In the genomic region with DNA sequence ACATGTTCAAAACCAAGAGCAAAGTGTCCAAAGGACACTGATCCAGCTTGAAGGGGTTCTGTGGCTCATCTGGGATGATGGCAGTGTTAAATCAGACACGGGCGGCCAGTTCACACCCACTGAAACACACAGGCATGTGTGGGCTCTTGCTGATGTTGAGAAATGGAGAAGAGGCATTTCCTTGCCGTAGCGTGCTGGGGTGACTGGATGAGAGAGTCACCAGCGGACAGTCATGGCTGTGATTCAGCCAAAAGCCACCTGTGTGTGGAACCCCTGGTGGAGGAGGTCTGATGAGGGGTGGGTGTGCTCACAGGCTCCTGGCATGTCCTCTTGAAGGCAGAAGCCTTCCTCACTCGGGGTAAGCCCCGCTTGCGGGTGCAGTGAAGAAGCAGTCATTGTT, we compare ENCODE assay signal across 16 cellular contexts. TPM values are rescaled to one million over a fixed set of nuclear protein-coding genes. Genes with fewer than 3 reads are reported as not detected.
DNase-seq lines count a peak whose midpoint lies in the region; ATAC-seq and TF ChIP-seq lines count a peak whose summit lies in the region.
"Had no signal": no experiment of that assay in that cellular context is flagged by ENCODE, and none has a peak within 500 bp of the region (broad histone marks: within the 10 kb centered on the region; RNA-seq: fewer than 3 reads in every experiment).

No MANE protein-coding gene starts in this region.

- peak overlapping the region; percentile 31 for H3K27ac Mint-ChIP-seq in activated CD8-positive, alpha-beta T cell treated with anti-CD3 and anti-CD28 coated beads for 36 hours
- H3K27ac Mint-ChIP-seq in activated CD8-positive, alpha-beta T cell treated with anti-CD3 and anti-CD28 coated beads, Interleukin-2, amount 10 ng/mL, durations not matched to agents 7 days and 5 days: no peak overlapping the region

- no peak for TF ChIP-seq CTCF in activated CD8-positive, alpha-beta T cell treated with anti-CD3 and anti-CD28 coated beads for 36 hours (IDR thresholded peaks at IDR 0.05)
- TF ChIP-seq CTCF in coronary artery (IDR thresholded peaks at IDR 0.05) (no peak), sigmoid colon (IDR thresholded peaks at IDR 0.05) (no peak), A673 (conservative IDR thresholded peaks at IDR 0.05; ENCODE audit: low read depth, low read length) (no peak)

- no peak for TF ChIP-seq EP300 in sigmoid colon (IDR thresholded peaks at IDR 0.05)

- H3K9me3 ChIP-seq in sigmoid colon (peaks cover 0 to 6% (median 3%) of the 10 kb centered on the region in 4 donors), A673 (ENCODE audit: low read depth, low read length, poor library complexity, severe bottlenecking) (peaks cover 30% of the 10 kb centered on the region)

- H3K4me3 ChIP-seq in H7 (ENCODE audit: insufficient read depth, low read depth, low read length): no peak overlapping the region
- H3K4me3 ChIP-seq in coronary artery: no peak overlapping the region
- no peak overlapping the region for H3K4me3 ChIP-seq in sigmoid colon
- H3K4me3 ChIP-seq in A673 (ENCODE audit: low read depth, low read length, poor library complexity, severe bottlenecking): no peak overlapping the region
- H3K4me3 ChIP-seq: left ventricle myocardium inferior had no signal

- BruUV-seq in A673 (replicated peaks; lab: Mats Ljungman, UMichigan): no TSS peak

- no peak overlapping the region for H3K4me3 Mint-ChIP-seq in activated CD8-positive, alpha-beta T cell treated with anti-CD3 and anti-CD28 coated beads for 36 hours
- H3K4me3 Mint-ChIP-seq in activated CD8-positive, alpha-beta T cell treated with anti-CD3 and anti-CD28 coated beads, Interleukin-2, amount 10 ng/mL, durations not matched to agents 7 days and 5 days: no peak overlapping the region

- WGBS in sigmoid colon, 2 donors: 94 to 95% methylated on average over 8 of the region's 8 CpGs

- peaks cover 28% of the 10 kb centered on the region for H3K4me1 Mint-ChIP-seq in activated CD8-positive, alpha-beta T cell treated with anti-CD3 and anti-CD28 coated beads for 36 hours (ENCODE audit: low read depth)
- H3K4me1 Mint-ChIP-seq in activated CD8-positive, alpha-beta T cell treated with anti-CD3 and anti-CD28 coated beads, Interleukin-2, amount 10 ng/mL, durations not matched to agents 7 days and 5 days (ENCODE audit: low read depth): peaks cover 20% of the 10 kb centered on the region

- peaks cover 14% of the 10 kb centered on the region for H3K36me3 ChIP-seq in H7 (replicated peaks; ENCODE audit: control insufficient read depth, insufficient read depth, low read length)
- H3K36me3 ChIP-seq in sigmoid colon: peaks cover 12 to 41% (median 32%) of the 10 kb centered on the region in 4 donors
- H3K36me3 ChIP-seq in A673 (ENCODE audit: insufficient read depth, low read length, poor library complexity, severe bottlenecking): peaks cover 82% of the 10 kb centered on the region

- DNase-seq in activated CD8-positive, alpha-beta T cell treated with anti-CD3 and anti-CD28 coated beads for 36 hours: peak; percentile 0
- DNase-seq in activated CD8-positive, alpha-beta T cell treated with anti-CD3 and anti-CD28 coated beads, Interleukin-2, amount 10 ng/mL, durations not matched to agents 7 days and 5 days: no peak
- DNase-seq in H7: peak; percentile 18
- DNase-seq in coronary artery (ENCODE audit: low spot score): peak; percentile 69
- DNase-seq in sigmoid colon: peak; percentile 53
- no peak for DNase-seq in A673 (ENCODE audit: low spot score)
- DNase-seq: Calu3; left ventricle myocardium inferior; NCI-H1417; NCI-H2227 treated with DMSO at 0.1 percent for 48 hours; NK-92 treated with Interleukin-12 subunit alpha and Interleukin-12 subunit beta, amount 100 ng/mL, for 24 hours; retina; stimulated activated CD4-positive, alpha-beta T cell treated with anti-CD3 and anti-CD28 coated beads, Interleukin-4, amount 100 ng/mL, for 24 hours had no signal

- peaks cover 14% of the 10 kb centered on the region for H3K9me3 Mint-ChIP-seq in activated CD8-positive, alpha-beta T cell treated with anti-CD3 and anti-CD28 coated beads for 36 hours
- peaks cover 22% of the 10 kb centered on the region for H3K9me3 Mint-ChIP-seq in activated CD8-positive, alpha-beta T cell treated with anti-CD3 and anti-CD28 coated beads, Interleukin-2, amount 10 ng/mL, durations not matched to agents 7 days and 5 days (ENCODE audit: insufficient read depth)

- peaks cover 74% of the 10 kb centered on the region for H3K36me3 Mint-ChIP-seq in activated CD8-positive, alpha-beta T cell treated with anti-CD3 and anti-CD28 coated beads for 36 hours (ENCODE audit: low read depth)
- peaks cover 87% of the 10 kb centered on the region for H3K36me3 Mint-ChIP-seq in activated CD8-positive, alpha-beta T cell treated with anti-CD3 and anti-CD28 coated beads, Interleukin-2, amount 10 ng/mL, durations not matched to agents 7 days and 5 days (ENCODE audit: low read depth)

- intact Hi-C loops in activated CD8-positive, alpha-beta T cell treated with anti-CD3 and anti-CD28 coated beads for 36 hours (cut with micrococcal nuclease): no loop called here
- intact Hi-C loops in sigmoid colon (cut with DNase I) (no loop called here), A673 (cut with micrococcal nuclease; ENCODE audit: unreplicated experiment) (no loop called here)

- no peak for TF ChIP-seq POLR2A in sigmoid colon (IDR thresholded peaks at IDR 0.05)

- H3K27ac ChIP-seq in coronary artery (no peak overlapping the region), sigmoid colon (no peak overlapping the region), A673 (ENCODE audit: low read depth, low read length, poor library complexity, severe bottlenecking) (no peak overlapping the region)
- H3K27ac ChIP-seq: KMS-11, left ventricle myocardium inferior had no signal

- POLR2A ChIA-PET in activated CD8-positive, alpha-beta T cell treated with anti-CD3 and anti-CD28 coated beads for 36 hours (lab: Charles Lee): interaction anchor here (1.4 to 5.6 kb wide), 2 partner anchors 9 to 13 kb away, joined by 4 to 40 read pairs; partner anchors contain the start of gene ARF1
- POLR2A ChIA-PET in activated CD8-positive, alpha-beta T cell treated with anti-CD3 and anti-CD28 coated beads, Interleukin-2, amount 10 ng/mL, durations not matched to agents 7 days and 5 days (lab: Charles Lee): no interaction called here
- POLR2A ChIA-PET in A673 (lab: Charles Lee; ENCODE audit: low non-redundant PET): no interaction called here

- CTCF ChIA-PET in activated CD8-positive, alpha-beta T cell treated with anti-CD3 and anti-CD28 coated beads for 36 hours (lab: Charles Lee): no interaction called here
- CTCF ChIA-PET in activated CD8-positive, alpha-beta T cell treated with anti-CD3 and anti-CD28 coated beads, Interleukin-2, amount 10 ng/mL, durations not matched to agents 7 days and 5 days (lab: Charles Lee): interaction anchor here (1.1 kb wide), 1 partner anchor 72 kb away, joined by 3 read pairs; no protein-coding TSS in a partner anchor
- CTCF ChIA-PET in A673 (lab: Charles Lee): no interaction called here

- H3K27me3 ChIP-seq in H7 (ENCODE audit: control insufficient read depth, insufficient read depth, low read length) (no peaks in the 10 kb centered on the region), sigmoid colon (no peaks in the 10 kb centered on the region), A673 (replicated peaks; ENCODE audit: insufficient read depth, low read depth, low read length, poor library complexity) (no peaks in the 10 kb centered on the region)

- no peak for ATAC-seq in activated CD8-positive, alpha-beta T cell treated with anti-CD3 and anti-CD28 coated beads for 36 hours
- no peak for ATAC-seq in activated CD8-positive, alpha-beta T cell treated with anti-CD3 and anti-CD28 coated beads, Interleukin-2, amount 10 ng/mL, durations not matched to agents 7 days and 5 days
- ATAC-seq in GM21390 (IDR thresholded peaks at IDR 0.05; ENCODE audit: unreplicated experiment): no peak
- no peak for ATAC-seq in HG02885 (IDR thresholded peaks at IDR 0.05; ENCODE audit: poor library complexity, unreplicated experiment)

- no peaks in the 10 kb centered on the region for H3K27me3 Mint-ChIP-seq in activated CD8-positive, alpha-beta T cell treated with anti-CD3 and anti-CD28 coated beads for 36 hours
- no peaks in the 10 kb centered on the region for H3K27me3 Mint-ChIP-seq in activated CD8-positive, alpha-beta T cell treated with anti-CD3 and anti-CD28 coated beads, Interleukin-2, amount 10 ng/mL, durations not matched to agents 7 days and 5 days (ENCODE audit: low read depth)

- peaks cover 0 to 52% (median 28%) of the 10 kb centered on the region in 4 donors for H3K4me1 ChIP-seq in sigmoid colon
- H3K4me1 ChIP-seq in A673 (ENCODE audit: insufficient read depth, low read length, poor library complexity, severe bottlenecking): no peaks in the 10 kb centered on the region

RNA-seq across cellular contexts. Expression of gene C1orf35, which starts 7.2 kb away (rescaled TPM):
- 10 to 100 TPM; 22.2 to 23.5 TPM for total RNA-seq in activated CD8-positive, alpha-beta T cell treated with anti-CD3 and anti-CD28 coated beads for 36 hours
- total RNA-seq in activated CD8-positive, alpha-beta T cell treated with anti-CD3 and anti-CD28 coated beads, Interleukin-2, amount 10 ng/mL, durations not matched to agents 7 days and 5 days: 10 to 100 TPM; 24.7 to 25.6 TPM
- total RNA-seq in H7 (2014; rRNA removed; shearing (Covaris generic)): 38.9 and 45.7 TPM in 2 replicates
- total RNA-seq in sigmoid colon (10 to 100 TPM in 3 of 4 donors, 1 to 10 TPM in 1; 7.8 to 18.1 (median 13.0) TPM), A673 (2021) (27.5 and 27.6 TPM in 2 replicates)
- 10 to 100 TPM in 1 of 3 donors, 1 to 10 TPM in 2; 8.8 to 17.9 (median 9.0) TPM for polyA plus RNA-seq in sigmoid colon

RNA-seq across cellular contexts. Expression of gene MRPL55, which starts 13.2 kb away (rescaled TPM):
- 10 to 100 TPM; 67.8 to 68.3 TPM for total RNA-seq in activated CD8-positive, alpha-beta T cell treated with anti-CD3 and anti-CD28 coated beads for 36 hours
- total RNA-seq in activated CD8-positive, alpha-beta T cell treated with anti-CD3 and anti-CD28 coated beads, Interleukin-2, amount 10 ng/mL, durations not matched to agents 7 days and 5 days: 10 to 100 TPM; 51.1 to 60.7 TPM
- total RNA-seq in H7 (2014; rRNA removed; shearing (Covaris generic)): 109 and 172 TPM in 2 replicates
- total RNA-seq in sigmoid colon: 10 to 100 TPM; 62.0 to 90.6 (median 79.3) TPM
- 10 to 100 TPM; 53.5 to 77.4 (median 58.0) TPM for polyA plus RNA-seq in sigmoid colon
- 60.4 and 70.8 TPM in 2 replicates for total RNA-seq in A673 (2021)

RNA-seq across cellular contexts. Expression of gene ARF1, which starts 13.4 kb away (rescaled TPM):
- 100 to 1,000 TPM; 349 to 350 TPM for total RNA-seq in activated CD8-positive, alpha-beta T cell treated with anti-CD3 and anti-CD28 coated beads for 36 hours
- total RNA-seq in activated CD8-positive, alpha-beta T cell treated with anti-CD3 and anti-CD28 coated beads, Interleukin-2, amount 10 ng/mL, durations not matched to agents 7 days and 5 days: 100 to 1,000 TPM; 313 to 322 TPM
- 292 and 326 TPM in 2 replicates for total RNA-seq in H7 (2014; rRNA removed; shearing (Covaris generic))
- 100 to 1,000 TPM; 212 to 250 (median 225) TPM for total RNA-seq in sigmoid colon
- polyA plus RNA-seq in sigmoid colon: 100 to 1,000 TPM; 345 to 482 (median 479) TPM
- 395 and 397 TPM in 2 replicates for total RNA-seq in A673 (2021)

RNA-seq across cellular contexts. Expression of gene GUK1, which starts 44.1 kb away (rescaled TPM):
- total RNA-seq in activated CD8-positive, alpha-beta T cell treated with anti-CD3 and anti-CD28 coated beads for 36 hours: 100 to 1,000 TPM; 375 to 376 TPM
- total RNA-seq in activated CD8-positive, alpha-beta T cell treated with anti-CD3 and anti-CD28 coated beads, Interleukin-2, amount 10 ng/mL, durations not matched to agents 7 days and 5 days: 100 to 1,000 TPM; 339 to 344 TPM
- 216 and 224 TPM in 2 replicates for total RNA-seq in H7 (2014; rRNA removed; shearing (Covaris generic))
- total RNA-seq in sigmoid colon (100 to 1,000 TPM; 225 to 366 (median 303) TPM), A673 (2021) (128 and 130 TPM in 2 replicates)
- 100 to 1,000 TPM; 391 to 668 (median 656) TPM for polyA plus RNA-seq in sigmoid colon

RNA-seq across cellular contexts. Expression of gene GJC2, which starts 53.8 kb away (rescaled TPM):
- 1 to 10 TPM; 3.4 to 3.5 TPM for total RNA-seq in activated CD8-positive, alpha-beta T cell treated with anti-CD3 and anti-CD28 coated beads for 36 hours
- total RNA-seq in activated CD8-positive, alpha-beta T cell treated with anti-CD3 and anti-CD28 coated beads, Interleukin-2, amount 10 ng/mL, durations not matched to agents 7 days and 5 days: 1 to 10 TPM; 4.1 to 4.4 TPM
- total RNA-seq in H7 (2014; rRNA removed; shearing (Covaris generic)): 1.7 TPM in 2 replicates
- total RNA-seq in sigmoid colon (1 to 10 TPM; 4.2 to 6.4 (median 4.9) TPM), A673 (2021) (0.97 and 1.3 TPM in 2 replicates)
- polyA plus RNA-seq in sigmoid colon: under 1 TPM in 2 of 3 donors, not detected in 1; 0.60 to 0.99 TPM

Comparison
In these comparisons a context has a peak if more than half of its experiments do, and no peak if none do; other contexts are left out.
1. DNase-seq: peak in activated CD8-positive, alpha-beta T cell treated with anti-CD3 and anti-CD28 coated beads for 36 hours (single experiment), H7 (single experiment), coronary artery (single experiment) and sigmoid colon (single experiment); none in activated CD8-positive, alpha-beta T cell treated with anti-CD3 and anti-CD28 coated beads, Interleukin-2, amount 10 ng/mL, durations not matched to agents 7 days and 5 days (single experiment) and A673 (single experiment).